ENCODE assay signal across 8 cellular contexts in genomic region chr7:100268882-100269281, GRCh38. TPM values are rescaled to one million over a fixed set of nuclear protein-coding genes. Genes with fewer than 3 reads are reported as not detected.
"Had no signal": no experiment of that assay in that cellular context is flagged by ENCODE, and none has a peak within 500 bp of the region (broad histone marks: within the 10 kb centered on the region; RNA-seq: fewer than 3 reads in every experiment).

No MANE protein-coding gene starts in this region.

RNA-seq across cellular contexts. Expression of gene SPDYE3, which starts 38.6 kb away (rescaled TPM):
- total RNA-seq: activated CD4-positive, alpha-beta memory T cell treated with anti-CD3 and anti-CD28 coated beads, Interleukin-2, amount 10 ng/mL, durations not matched to agents 7 days and 5 days; activated CD8-positive, alpha-beta memory T cell treated with anti-CD3 and anti-CD28 coated beads, Interleukin-2, amount 10 ng/mL, durations not matched to agents 7 days and 5 days; cardiac muscle cell; M059J; PC-3; Right ventricle myocardium inferior; T-helper 2 cell treated with Interferon-gamma antibody and Interleukin-4, amounts not matched to agents 100 ng/mL and 5 ng/mL, for 36 hours had no signal

RNA-seq across cellular contexts. Expression of gene PVRIG, which starts 49.1 kb away (rescaled TPM):
- total RNA-seq: M059J, PC-3, Right ventricle myocardium inferior, SK-MEL-5 had no signal
